9 cellular contexts compared by ENCODE assay signal in the genomic region with DNA sequence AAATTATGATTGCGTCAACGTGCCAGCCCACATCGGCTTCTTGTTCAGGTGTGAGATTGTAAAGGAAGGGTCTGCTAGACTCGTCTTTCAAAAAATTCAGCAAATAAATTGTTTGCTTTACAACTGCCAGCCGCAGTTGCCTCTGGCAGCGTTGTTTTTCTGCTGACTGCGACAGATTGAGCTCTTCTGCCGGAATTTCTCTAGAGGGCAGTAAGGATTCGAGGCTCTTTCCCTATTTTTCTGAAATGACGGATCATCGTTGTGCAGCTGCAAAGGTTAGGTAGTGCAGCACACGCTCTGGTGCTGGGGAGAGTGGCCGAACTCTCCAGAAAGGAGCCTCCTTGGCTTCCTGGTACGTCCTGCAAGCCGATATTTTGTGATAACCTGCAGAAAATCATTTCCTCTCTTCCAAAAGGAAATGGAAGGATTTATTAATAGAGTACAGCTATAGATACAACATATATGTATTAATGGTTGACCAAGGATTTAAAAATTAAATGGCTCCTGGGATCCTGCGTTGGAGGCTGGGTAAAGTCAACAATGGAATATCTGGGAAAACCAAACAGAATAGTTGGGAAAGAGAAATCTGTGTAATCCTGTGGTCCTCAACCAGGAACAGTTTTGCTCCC.
A peak's percentile ranks its signal among the peaks of the same experiment; 100 is the strongest.
DNase-seq lines count a peak whose midpoint lies in the region; ATAC-seq, FAIRE-seq and TF ChIP-seq lines count a peak whose summit lies in the region.
"Had no signal": no experiment of that assay in that cellular context is flagged by ENCODE, and none has a peak within 500 bp of the region (broad histone marks: within the 10 kb centered on the region; RNA-seq: fewer than 3 reads in every experiment).

No MANE protein-coding gene starts in this region.

- H3K9me3 ChIP-seq in mucosa of descending colon (no peaks in the 10 kb centered on the region), tibial artery (no peaks in the 10 kb centered on the region)
- H3K9me3 ChIP-seq: upper lobe of left lung had no signal

- H3K4me1 Mint-ChIP-seq in activated CD4-positive, alpha-beta T cell treated with anti-CD3 and anti-CD28 coated beads for 36 hours, result peaks cover 12% of the 10 kb centered on the region

- peak; percentile 58 for TF ChIP-seq CTCF in bronchial epithelial cell (IDR thresholded peaks at IDR 0.05; ENCODE audit: insufficient read depth, low read length, severe bottlenecking)
- TF ChIP-seq CTCF in mucosa of descending colon (IDR thresholded peaks at IDR 0.05), result no peak
- TF ChIP-seq CTCF in tibial artery (IDR thresholded peaks at IDR 0.05), result no peak

- H3K27ac Mint-ChIP-seq in activated CD4-positive, alpha-beta T cell treated with anti-CD3 and anti-CD28 coated beads for 36 hours, result no peak overlapping the region

- no peaks in the 10 kb centered on the region for H3K4me1 ChIP-seq in mucosa of descending colon (ENCODE audit: low read depth)
- H3K4me1 ChIP-seq in tibial artery, result no peaks in the 10 kb centered on the region
- H3K4me1 ChIP-seq: upper lobe of left lung had no signal

- peak; percentile 38 for DNase-seq in ELF-1 (ENCODE audit: low read depth, low spot score)
- peak; percentile 19 for DNase-seq in NCI-H2171 treated with DMSO at 0.1 percent for 48 hours (lab: John Stamatoyannopoulos, UW)
- DNase-seq in bronchial epithelial cell (ENCODE audit: low read depth), result peak; percentile 44
- peak in 1 of 3 donors; percentile 2 for DNase-seq in mucosa of descending colon
- DNase-seq in activated CD4-positive, alpha-beta T cell treated with anti-CD3 and anti-CD28 coated beads for 36 hours, result no peak
- no peak for DNase-seq in tibial artery
- DNase-seq: upper lobe of left lung had no signal

- no peak for FAIRE-seq in bronchial epithelial cell (lab: Jason Lieb, UNC)

- H3K27ac ChIP-seq in tibial artery, result no peak overlapping the region
- H3K27ac ChIP-seq: upper lobe of left lung had no signal

- peaks cover 1% of the 10 kb centered on the region for H3K27me3 Mint-ChIP-seq in activated CD4-positive, alpha-beta T cell treated with anti-CD3 and anti-CD28 coated beads for 36 hours

- CTCF ChIA-PET in activated CD4-positive, alpha-beta T cell treated with anti-CD3 and anti-CD28 coated beads for 36 hours (lab: Charles Lee), result interaction anchor here (0.7 to 2.8 kb wide), 8 partner anchors 8 to 420 kb away, joined by 3 to 20 read pairs (median 6); no protein-coding TSS in a partner anchor

- intact Hi-C loops in mucosa of descending colon (cut with DNase I, micrococcal nuclease) (no loop called here), tibial artery (cut with DNase I; ENCODE audit: low total_unique reads) (no loop called here)
- intact Hi-C loops in activated CD4-positive, alpha-beta T cell treated with anti-CD3 and anti-CD28 coated beads for 36 hours (cut with DNase I, micrococcal nuclease), result loop anchor here (2.0 to 10.0 kb wide), 2 partner anchors 71 to 901 kb away; no protein-coding TSS in a partner anchor

- H3K27me3 ChIP-seq in bronchial epithelial cell (ENCODE audit: control insufficient read depth, insufficient read depth, low read length) (no peaks in the 10 kb centered on the region), tibial artery (peaks cover 0 to 7% of the 10 kb centered on the region in 2 donors)
- H3K27me3 ChIP-seq: upper lobe of left lung had no signal

- POLR2A ChIA-PET in activated CD4-positive, alpha-beta T cell treated with anti-CD3 and anti-CD28 coated beads for 36 hours (lab: Charles Lee), result no interaction called here

- no peaks in the 10 kb centered on the region for H3K36me3 ChIP-seq in bronchial epithelial cell (ENCODE audit: control insufficient read depth, insufficient read depth, low read length)
- H3K36me3 ChIP-seq in mucosa of descending colon (ENCODE audit: low read depth), result no peaks in the 10 kb centered on the region
- no peaks in the 10 kb centered on the region for H3K36me3 ChIP-seq in tibial artery
- H3K36me3 ChIP-seq: upper lobe of left lung had no signal

- H3K4me3 Mint-ChIP-seq in activated CD4-positive, alpha-beta T cell treated with anti-CD3 and anti-CD28 coated beads for 36 hours, result no peak overlapping the region

- no peaks in the 10 kb centered on the region for H3K9me3 Mint-ChIP-seq in activated CD4-positive, alpha-beta T cell treated with anti-CD3 and anti-CD28 coated beads for 36 hours (ENCODE audit: low read depth)

- H3K4me3 ChIP-seq in bronchial epithelial cell (ENCODE audit: low read depth, low read length) (no peak overlapping the region), mucosa of descending colon (no peak overlapping the region), tibial artery (no peak overlapping the region)
- H3K4me3 ChIP-seq: upper lobe of left lung had no signal

- no peaks in the 10 kb centered on the region for H3K36me3 Mint-ChIP-seq in activated CD4-positive, alpha-beta T cell treated with anti-CD3 and anti-CD28 coated beads for 36 hours (ENCODE audit: low read depth)

- ATAC-seq in mucosa of descending colon, result peak; percentile 38
- no peak for ATAC-seq in GM19351 (IDR thresholded peaks at IDR 0.05; ENCODE audit: unreplicated experiment)
- no peak for ATAC-seq in HG03045 (IDR thresholded peaks at IDR 0.05; ENCODE audit: unreplicated experiment)
- no peak for ATAC-seq in activated CD4-positive, alpha-beta T cell treated with anti-CD3 and anti-CD28 coated beads for 36 hours

Comparison
In these comparisons a context has a peak if more than half of its experiments do, and no peak if none do; other contexts are left out.
1. DNase-seq: peak in ELF-1 (single experiment), NCI-H2171 treated with DMSO at 0.1 percent for 48 hours (single experiment) and bronchial epithelial cell (single experiment); none in activated CD4-positive, alpha-beta T cell treated with anti-CD3 and anti-CD28 coated beads for 36 hours (single experiment) and tibial artery (0 of 2).
2. intact Hi-C loops: an anchor here in activated CD4-positive, alpha-beta T cell treated with anti-CD3 and anti-CD28 coated beads for 36 hours (2.0 to 10.0 kb wide); none called in mucosa of descending colon and tibial artery.